Comparison of ENCODE assay signal across 10 cellular contexts in genomic region chr5:88251048-88251711, GRCh38. TPM values are rescaled to one million over a fixed set of nuclear protein-coding genes. Genes with fewer than 3 reads are reported as not detected.
DNase-seq lines count a peak whose midpoint lies in the region; ATAC-seq, FAIRE-seq and TF ChIP-seq lines count a peak whose summit lies in the region.
"Had no signal": no experiment of that assay in that cellular context is flagged by ENCODE, and none has a peak within 500 bp of the region (broad histone marks: within the 10 kb centered on the region; RNA-seq: fewer than 3 reads in every experiment).

No MANE protein-coding gene starts in this region.

- H3K27ac ChIP-seq in CD8-positive, alpha-beta memory T cell (ENCODE audit: low read depth, low read length), result no peak overlapping the region
- no peak overlapping the region for H3K27ac ChIP-seq in KMS-11
- H3K27ac ChIP-seq in small intestine (ENCODE audit: low read depth in 1 of 2, low read length in 1 of 2), result no peak overlapping the region

- H3K36me3 Mint-ChIP-seq in CD8-positive, alpha-beta memory T cell, result peaks cover 0 to 14% (median 13%) of the 10 kb centered on the region in 3 donors

- H3K27me3 Mint-ChIP-seq in CD8-positive, alpha-beta memory T cell, result no peaks in the 10 kb centered on the region

- DNase-seq in CD8-positive, alpha-beta memory T cell, result peak in 2 of 5 donors; percentile 1 to 54
- DNase-seq in astrocyte of the hippocampus (ENCODE audit: low read depth, low spot score) (peak; percentile 29), NCI-H510A (lab: John Stamatoyannopoulos, UW) (no peak), small intestine (no peak), GM19239 (ENCODE audit: insufficient read length, low spot score) (no peak)
- DNase-seq: activated gamma-delta T cell treated with Interleukin-2 at 50 U/mL for 16 hours, DMS153 had no signal

- POLR2A ChIA-PET in CD8-positive, alpha-beta memory T cell (lab: Charles Lee), result no interaction called here

- no peak overlapping the region for H2AFZ ChIP-seq in KMS-11 (ENCODE audit: low read depth)

- no peaks in the 10 kb centered on the region for H3K36me3 ChIP-seq in CD8-positive, alpha-beta memory T cell (ENCODE audit: insufficient read depth, low read length)
- H3K36me3 ChIP-seq in KMS-11 (ENCODE audit: insufficient read depth) (no peaks in the 10 kb centered on the region), small intestine (ENCODE audit: control insufficient read depth in 2 of 2, insufficient read depth in 2 of 2, low read length in 2 of 2) (no peaks in the 10 kb centered on the region)

- H3K4me1 Mint-ChIP-seq in CD8-positive, alpha-beta memory T cell, result peaks cover 62 to 92% (median 86%) of the 10 kb centered on the region in 3 donors

- peaks cover 15% of the 10 kb centered on the region for H3K4me1 ChIP-seq in CD8-positive, alpha-beta memory T cell (ENCODE audit: insufficient read depth, low read length)
- H3K4me1 ChIP-seq in KMS-11 (ENCODE audit: low read depth, poor library complexity, severe bottlenecking) (peaks cover 38% of the 10 kb centered on the region), small intestine (ENCODE audit: control insufficient read depth in 2 of 2, insufficient read depth in 1 of 2, low read depth in 1 of 2, low read length in 1 of 2) (peaks cover 0 to 7% of the 10 kb centered on the region in 2 donors)

- CTCF ChIA-PET in CD8-positive, alpha-beta memory T cell (lab: Charles Lee), result interaction anchor here (1.4 kb wide), 1 partner anchor 36 kb away, joined by 3 read pairs; no protein-coding TSS in a partner anchor

- no peaks in the 10 kb centered on the region for H3K9me3 Mint-ChIP-seq in CD8-positive, alpha-beta memory T cell

- no peak for TF ChIP-seq CTCF in KMS-11 (conservative IDR thresholded peaks at IDR 0.05; ENCODE audit: low read depth, low read length)

- H4K20me1 ChIP-seq in KMS-11 (ENCODE audit: insufficient read depth), result no peaks in the 10 kb centered on the region; the same call in 1 of the 2 replicates

- H3K4me3 Mint-ChIP-seq in CD8-positive, alpha-beta memory T cell, result peak overlapping the region in 3 of 7 donors; percentile 8 to 29 (median 9)

- 78 to 89% (median 86%) methylated on average over 2 of the region's 2 CpGs for WGBS in small intestine, 3 donors

- H3K9me3 ChIP-seq in CD8-positive, alpha-beta memory T cell (ENCODE audit: low read length), result no peaks in the 10 kb centered on the region
- H3K9me3 ChIP-seq in small intestine (ENCODE audit: control insufficient read depth, low read depth), result no peaks in the 10 kb centered on the region

- peaks cover 95% of the 10 kb centered on the region for H3K79me2 ChIP-seq in KMS-11 (ENCODE audit: insufficient read depth, low read depth)

- H3K27me3 ChIP-seq in CD8-positive, alpha-beta memory T cell (ENCODE audit: insufficient read depth, low read length, poor library complexity, severe bottlenecking), result no peaks in the 10 kb centered on the region
- H3K27me3 ChIP-seq in KMS-11 (ENCODE audit: insufficient read depth, low read depth) (no peaks in the 10 kb centered on the region), small intestine (ENCODE audit: control insufficient read depth in 2 of 2, insufficient read depth in 2 of 2, low read length in 2 of 2) (no peaks in the 10 kb centered on the region)

- no peak overlapping the region for H3K9ac ChIP-seq in KMS-11

- H3K4me3 ChIP-seq in CD8-positive, alpha-beta memory T cell (ENCODE audit: low read length), result no peak overlapping the region
- no peak overlapping the region for H3K4me3 ChIP-seq in KMS-11 (IDR thresholded peaks at IDR 0.05; ENCODE audit: insufficient read depth, low read depth, low read length)
- no peak overlapping the region for H3K4me3 ChIP-seq in small intestine (ENCODE audit: low read depth in 1 of 2, low read length in 2 of 2)

- no peak for FAIRE-seq in small intestine (lab: Jason Lieb, UNC)
- no peak for FAIRE-seq in GM19239 (lab: Jason Lieb, UNC)

- peak overlapping the region in 7 of 8 donors; percentile 3 to 77 (median 64) for H3K27ac Mint-ChIP-seq in CD8-positive, alpha-beta memory T cell

- peak overlapping the region; percentile 17 for H3K4me2 ChIP-seq in KMS-11

- ATAC-seq in GM21390 (IDR thresholded peaks at IDR 0.05; ENCODE audit: unreplicated experiment) (peak; percentile 54), GM18858 (IDR thresholded peaks at IDR 0.05; ENCODE audit: unreplicated experiment) (no peak)

RNA-seq across cellular contexts. Expression of gene TMEM161B, which starts 17.5 kb away (rescaled TPM):
- 10 to 100 TPM; 20.5 to 23.6 TPM for total RNA-seq in CD8-positive, alpha-beta memory T cell
- 9.8 TPM for polyA plus RNA-seq in CD8-positive, alpha-beta memory T cell
- polyA plus RNA-seq in small intestine, result 10 to 100 TPM in 2 of 3 donors, 1 to 10 TPM in 1; 6.3 to 11.1 (median 10.5) TPM
